In genomic region chr2:157246212-157247067, GRCh38 we compare ENCODE assay signal across 8 cellular contexts. TPM values are rescaled to one million over a fixed set of nuclear protein-coding genes. Genes with fewer than 3 reads are reported as not detected.
DNase-seq lines count a peak whose midpoint lies in the region; ATAC-seq and TF ChIP-seq lines count a peak whose summit lies in the region.

No MANE protein-coding gene starts in this region.

- peak; percentile 84 for ATAC-seq in HG03139 (IDR thresholded peaks at IDR 0.05; ENCODE audit: unreplicated experiment)
- ATAC-seq in activated naive CD8-positive, alpha-beta T cell treated with anti-CD3 and anti-CD28 coated beads, Interleukin-2, amount 50 U/mL, for 24 hours, result peak; percentile 98

- peaks cover 20% of the 10 kb centered on the region for H3K4me1 Mint-ChIP-seq in activated naive CD8-positive, alpha-beta T cell treated with anti-CD3 and anti-CD28 coated beads, Interleukin-2, amount 50 U/mL, for 24 hours
- H3K4me1 Mint-ChIP-seq in neural crest cell, result peaks cover 21% of the 10 kb centered on the region

- no peaks in the 10 kb centered on the region for H3K9me3 Mint-ChIP-seq in activated naive CD8-positive, alpha-beta T cell treated with anti-CD3 and anti-CD28 coated beads, Interleukin-2, amount 50 U/mL, for 24 hours
- H3K9me3 Mint-ChIP-seq in neural crest cell, result peaks cover 2% of the 10 kb centered on the region

- no peak overlapping the region for H3K4me3 ChIP-seq in AG04449 (ENCODE audit: low read depth, low read length)

- CTCF ChIA-PET in AG04449 (lab: Yijun Ruan, JAX), result interaction anchor here (1.3 kb wide), 1 partner anchor 16 kb away, joined by 3 read pairs; no protein-coding TSS in a partner anchor

- peak overlapping the region; percentile 11 for H3K27ac Mint-ChIP-seq in activated naive CD8-positive, alpha-beta T cell treated with anti-CD3 and anti-CD28 coated beads, Interleukin-2, amount 50 U/mL, for 24 hours
- H3K27ac Mint-ChIP-seq in neural crest cell (ENCODE audit: unreplicated experiment), result peak overlapping the region; percentile 1

- H3K4me3 Mint-ChIP-seq in activated naive CD8-positive, alpha-beta T cell treated with anti-CD3 and anti-CD28 coated beads, Interleukin-2, amount 50 U/mL, for 24 hours, result no peak overlapping the region
- no peak overlapping the region for H3K4me3 Mint-ChIP-seq in neural crest cell

- DNase-seq in AG04449 (ENCODE audit: low read depth, low spot score) (peak; percentile 62), GM19240 (ENCODE audit: insufficient read length, low spot score) (peak; percentile 8), neural crest cell (ENCODE audit: low read depth, low spot score) (no peak), NCI-H2171 (lab: John Stamatoyannopoulos, UW) (no peak), hippocampal formation (lab: John Stamatoyannopoulos, UW) (no peak), NCI-H187 (lab: John Stamatoyannopoulos, UW) (no peak)
- DNase-seq in activated naive CD8-positive, alpha-beta T cell treated with anti-CD3 and anti-CD28 coated beads, Interleukin-2, amount 50 U/mL, for 24 hours, result peak; percentile 25

- no peaks in the 10 kb centered on the region for H3K36me3 Mint-ChIP-seq in activated naive CD8-positive, alpha-beta T cell treated with anti-CD3 and anti-CD28 coated beads, Interleukin-2, amount 50 U/mL, for 24 hours (ENCODE audit: low read depth)
- no peaks in the 10 kb centered on the region for H3K36me3 Mint-ChIP-seq in neural crest cell (ENCODE audit: low read depth)

- POLR2A ChIA-PET in AG04449 (lab: Yijun Ruan, JAX), result interaction anchor here (1.3 to 1.9 kb wide), 2 partner anchors 12 to 14 kb away, joined by 4 to 5 read pairs; no protein-coding TSS in a partner anchor

- H3K27me3 Mint-ChIP-seq in activated naive CD8-positive, alpha-beta T cell treated with anti-CD3 and anti-CD28 coated beads, Interleukin-2, amount 50 U/mL, for 24 hours, result peaks cover 11% of the 10 kb centered on the region
- peaks cover 4% of the 10 kb centered on the region for H3K27me3 Mint-ChIP-seq in neural crest cell (ENCODE audit: low read depth)

- no peak for TF ChIP-seq CTCF in AG04449 (IDR thresholded peaks at IDR 0.05; ENCODE audit: insufficient read depth, low read length, missing control alignments)
- no peak for TF ChIP-seq CTCF in neural crest cell (conservative IDR thresholded peaks at IDR 0.05)

RNA-seq across cellular contexts. Expression of gene GALNT5, which starts 11.1 kb away (rescaled TPM):
- total RNA-seq in neural crest cell, result 0.12 and 0.20 TPM in 2 replicates

Comparison
In these comparisons a context has a peak if more than half of its experiments do, and no peak if none do; other contexts are left out.
1. DNase-seq: peak in AG04449 (single experiment), GM19240 (single experiment) and activated naive CD8-positive, alpha-beta T cell treated with anti-CD3 and anti-CD28 coated beads, Interleukin-2, amount 50 U/mL, for 24 hours (single experiment); none in neural crest cell (single experiment), NCI-H2171 (single experiment), hippocampal formation (0 of 2) and NCI-H187 (0 of 2).